Comparison of ENCODE assay signal across 20 cellular contexts in genomic region chr10:21488954-21489446, GRCh38. TPM values are rescaled to one million over a fixed set of nuclear protein-coding genes. Genes with fewer than 3 reads are reported as not detected.
DNase-seq lines count a peak whose midpoint lies in the region; ATAC-seq, FAIRE-seq and TF ChIP-seq lines count a peak whose summit lies in the region.
"Had no signal": no experiment of that assay in that cellular context is flagged by ENCODE, and none has a peak within 500 bp of the region (broad histone marks: within the 10 kb centered on the region; RNA-seq: fewer than 3 reads in every experiment).

No MANE protein-coding gene starts in this region.

- peaks cover 7% of the 10 kb centered on the region; the same call in 1 of the 2 replicates for H3K4me1 ChIP-seq in OCI-LY3 (ENCODE audit: low read length)
- peaks cover 0 to 3% (median under 1%) of the 10 kb centered on the region in 4 experiments; a peak in 6 of 7 replicates for H3K4me1 ChIP-seq in H1 (replicated peaks in 1 of 4; ENCODE audit: control insufficient read depth in 3 of 4, insufficient read depth in 4 of 4, low read length in 3 of 4)
- peaks cover 12% of the 10 kb centered on the region for H3K4me1 ChIP-seq in neural progenitor cell
- H3K4me1 ChIP-seq in sigmoid colon = peaks cover 0 to 2% (median under 1%) of the 10 kb centered on the region in 4 donors
- H3K4me1 ChIP-seq: BE2C had no signal

- H3K4ac ChIP-seq in H1 (replicated peaks; ENCODE audit: insufficient read length, low read depth, low read length) = no peak overlapping the region

- TF ChIP-seq POLR2A in H1 (IDR thresholded peaks at IDR 0.05; ENCODE audit: control extremely low read depth in 1 of 2, low read depth in 2 of 2, low read length in 2 of 2) (no peak), sigmoid colon (IDR thresholded peaks at IDR 0.05) (no peak)

- no peak overlapping the region for H2BK20ac ChIP-seq in H1 (ENCODE audit: low read length)

- H2BK12ac ChIP-seq in H1 (ENCODE audit: low read depth, low read length) = peak overlapping the region; percentile 72; the same call in 1 of the 2 replicates

- no peak overlapping the region for H2AK5ac ChIP-seq in H1 (ENCODE audit: low read depth, low read length)

- H4K20me1 ChIP-seq in OCI-LY3 (ENCODE audit: insufficient read depth, low read length) (no peaks in the 10 kb centered on the region), H1 (replicated peaks in 1 of 2; ENCODE audit: control insufficient read depth in 1 of 2, insufficient read depth in 2 of 2, low read length in 2 of 2) (no peaks in the 10 kb centered on the region), neural progenitor cell (ENCODE audit: low read depth) (no peaks in the 10 kb centered on the region)

- no peak for TF ChIP-seq CTCF in OCI-LY3 (IDR thresholded peaks at IDR 0.05; ENCODE audit: low read depth, low read length)
- no peak for TF ChIP-seq CTCF in H1 (IDR thresholded peaks at IDR 0.05; ENCODE audit: control extremely low read depth in 1 of 3, insufficient read depth in 1 of 3, low read depth in 1 of 3, low read length in 3 of 3)
- no peak for TF ChIP-seq CTCF in neural progenitor cell (IDR thresholded peaks at IDR 0.05)
- no peak for TF ChIP-seq CTCF in sigmoid colon (IDR thresholded peaks at IDR 0.05)

- H3K56ac ChIP-seq in H1 (replicated peaks; ENCODE audit: insufficient read length, low read depth, low read length) = no peak overlapping the region

- no peak overlapping the region for H4K5ac ChIP-seq in H1 (ENCODE audit: insufficient read length, low read depth, low read length)

- H3K79me1 ChIP-seq in H1 (ENCODE audit: low read depth, low read length) = no peaks in the 10 kb centered on the region

- H2BK15ac ChIP-seq in H1 (ENCODE audit: low read length) = no peak overlapping the region

- H3K4me3 Mint-ChIP-seq in neural progenitor cell = peak overlapping the region; percentile 41
- H3K4me3 Mint-ChIP-seq: CD4-positive, alpha-beta memory T cell had no signal

- H2BK5ac ChIP-seq in H1 (ENCODE audit: low read depth, low read length) = no peak overlapping the region

- no peak overlapping the region for H3K23ac ChIP-seq in H1 (ENCODE audit: insufficient read length)

- H3K4me1 Mint-ChIP-seq in neural progenitor cell = peaks cover 41% of the 10 kb centered on the region

- H3F3A ChIP-seq in neural progenitor cell (ENCODE audit: low read depth) = peaks cover 34% of the 10 kb centered on the region

- H3K4me3 ChIP-seq in OCI-LY3 (ENCODE audit: low read length) (no peak overlapping the region), H1 (ENCODE audit: extremely low read depth in 1 of 4, insufficient read depth in 2 of 4, low read depth in 3 of 4, low read length in 4 of 4) (no peak overlapping the region), neural progenitor cell (no peak overlapping the region), sigmoid colon (no peak overlapping the region)
- H3K4me3 ChIP-seq: HAP-1 had no signal

- no peak for TF ChIP-seq RAD21 in H1 (IDR thresholded peaks at IDR 0.05 in 1 of 2, conservative IDR thresholded peaks at IDR 0.05 in 1 of 2; ENCODE audit: low read depth in 2 of 2, low read length in 2 of 2)

- no peak overlapping the region for H3K18ac ChIP-seq in H1 (ENCODE audit: extremely low read depth, low read length)

- intact Hi-C loops in sigmoid colon (cut with DNase I) = no loop called here

- H3K27me3 Mint-ChIP-seq in neural progenitor cell (ENCODE audit: insufficient read depth, low read depth) = no peaks in the 10 kb centered on the region

- peak overlapping the region; percentile 88 for H3K27ac Mint-ChIP-seq in neural progenitor cell
- H3K27ac Mint-ChIP-seq: CD4-positive, alpha-beta memory T cell had no signal

- H3K14ac ChIP-seq in H1 (ENCODE audit: insufficient read length) = no peak overlapping the region

- WGBS in H1 (ENCODE audit: extremely low coverage in 1 of 2, insufficient coverage in 1 of 2, insufficient read length in 1 of 2, insufficient replicate concordance in 2 of 2, low coverage in 1 of 2, low lambda C conversion rate in 2 of 2, missing lambda C conversion rate in 1 of 2), 2 experiments = 92% methylated on average over 5 of the region's 5 CpGs; no CpG with 5 or more reads in 1 of the 2 experiments
- 73% methylated on average over 5 of the region's 5 CpGs for WGBS in sigmoid colon, 2 donors

- H3K27me3 ChIP-seq in OCI-LY3 (ENCODE audit: low read depth, low read length) = no peaks in the 10 kb centered on the region
- no peaks in the 10 kb centered on the region for H3K27me3 ChIP-seq in H1 (replicated peaks in 1 of 4; ENCODE audit: control insufficient read depth in 3 of 4, extremely low read depth in 1 of 4, insufficient read depth in 3 of 4, low read length in 3 of 4)
- no peaks in the 10 kb centered on the region for H3K27me3 ChIP-seq in neural progenitor cell
- H3K27me3 ChIP-seq in sigmoid colon = no peaks in the 10 kb centered on the region
- H3K27me3 ChIP-seq: BE2C had no signal

- H4K91ac ChIP-seq in H1 (replicated peaks; ENCODE audit: insufficient read length, low read length) = no peak overlapping the region

- peaks cover 6% of the 10 kb centered on the region for H3K36me3 Mint-ChIP-seq in neural progenitor cell
- H3K36me3 Mint-ChIP-seq: CD4-positive, alpha-beta memory T cell had no signal

- CTCF ChIA-PET in H1 (lab: Charles Lee; ENCODE audit: partially characterized antibody) = interaction anchor here (0.6 to 0.9 kb wide), 6 partner anchors 11 to 405 kb away, joined by 3 to 5 read pairs (median 3); no protein-coding TSS in a partner anchor

- H2AFZ ChIP-seq in OCI-LY3 (ENCODE audit: low read depth, low read length) (no peak overlapping the region), H1 (ENCODE audit: low read length) (no peak overlapping the region), neural progenitor cell (replicated peaks) (no peak overlapping the region)

- H2BK120ac ChIP-seq in H1 (replicated peaks; ENCODE audit: low read depth, low read length) = no peak overlapping the region

- TF ChIP-seq EP300 in H1 (IDR thresholded peaks at IDR 0.05; ENCODE audit: borderline replicate concordance in 1 of 2, low read depth in 2 of 2, low read length in 2 of 2) = no peak
- TF ChIP-seq EP300 in sigmoid colon (IDR thresholded peaks at IDR 0.05) = no peak

- H3K79me2 ChIP-seq in OCI-LY3 (ENCODE audit: low read length) = no peaks in the 10 kb centered on the region
- peaks cover 0 to 9% of the 10 kb centered on the region in 2 experiments; a peak in 2 of 4 replicates for H3K79me2 ChIP-seq in H1 (ENCODE audit: control insufficient read depth in 1 of 2, insufficient read depth in 2 of 2, low read length in 2 of 2)
- peaks cover 34% of the 10 kb centered on the region for H3K79me2 ChIP-seq in neural progenitor cell (ENCODE audit: low read depth)

- H3K9ac ChIP-seq in OCI-LY3 (ENCODE audit: low read length) (no peak overlapping the region), H1 (replicated peaks in 1 of 4; ENCODE audit: extremely low read depth in 1 of 4, low read depth in 3 of 4, low read length in 3 of 4) (no peak overlapping the region), neural progenitor cell (no peak overlapping the region)
- H3K9ac ChIP-seq: SK-N-SH had no signal

- ATAC-seq in GM19463 (IDR thresholded peaks at IDR 0.05; ENCODE audit: unreplicated experiment) = peak; percentile 57
- ATAC-seq: Right ventricle myocardium inferior had no signal

- no peak overlapping the region for H4K8ac ChIP-seq in H1 (ENCODE audit: extremely low read depth, insufficient read depth, low read length)

- no peak for DNase-seq in H1 (ENCODE audit: low read depth in 1 of 2, low spot score in 2 of 2)
- no peak for DNase-seq in neural progenitor cell (ENCODE audit: low spot score)
- no peak for DNase-seq in HPDE6-E6E7 (ENCODE audit: extremely low spot score)
- no peak for DNase-seq in NCI-H2029 (lab: John Stamatoyannopoulos, UW)
- DNase-seq in NCI-H187 (lab: John Stamatoyannopoulos, UW) = no peak
- DNase-seq in sigmoid colon = no peak
- DNase-seq: BE2C; CD4-positive, alpha-beta memory T cell; DND-41; GDM1; KBM-7; NCI-H1048; NCI-H146; NCI-H2107; SK-N-SH had no signal

- no peak for FAIRE-seq in H1 (lab: Jason Lieb, UNC)
- FAIRE-seq: HTR-8/SVneo had no signal

- H3K23me2 ChIP-seq in H1 (ENCODE audit: low read depth, low read length) = no peaks in the 10 kb centered on the region

- POLR2A ChIA-PET in H1 (lab: Charles Lee; ENCODE audit: partially characterized antibody) = interaction anchor here (1.1 kb wide), 2 partner anchors 38 to 207 kb away, joined by 3 to 4 read pairs; no protein-coding TSS in a partner anchor

- H3K9me3 ChIP-seq in OCI-LY3 (ENCODE audit: insufficient read depth, low read length) (no peaks in the 10 kb centered on the region), H1 (ENCODE audit: insufficient read depth in 2 of 2, low read depth in 1 of 2, low read length in 1 of 2) (no peaks in the 10 kb centered on the region), neural progenitor cell (ENCODE audit: low read depth) (no peaks in the 10 kb centered on the region), sigmoid colon (no peaks in the 10 kb centered on the region)
- H3K9me3 ChIP-seq: BE2C, HAP-1, SK-N-SH had no signal

- H3K27ac ChIP-seq in OCI-LY3 (ENCODE audit: low read length) (no peak overlapping the region), H1 (ENCODE audit: low read depth, low read length) (no peak overlapping the region), neural progenitor cell (peak overlapping the region; percentile 17), sigmoid colon (no peak overlapping the region)

- H3K36me3 ChIP-seq in OCI-LY3 (replicated peaks; ENCODE audit: low read depth, low read length) (no peaks in the 10 kb centered on the region), H1 (ENCODE audit: control insufficient read depth in 2 of 4, insufficient read depth in 4 of 4, low read length in 3 of 4) (peaks cover 0 to 7% (median 0%) of the 10 kb centered on the region in 4 experiments; a peak in 2 of 8 replicates), neural progenitor cell (no peaks in the 10 kb centered on the region), sigmoid colon (no peaks in the 10 kb centered on the region)
- H3K36me3 ChIP-seq: BE2C, HAP-1 had no signal

- H3K4me2 ChIP-seq in OCI-LY3 (ENCODE audit: low read length) (peak overlapping the region; percentile 44), H1 (ENCODE audit: insufficient read depth in 1 of 2, low read depth in 2 of 2, low read length in 2 of 2) (no peak overlapping the region), neural progenitor cell (peak overlapping the region; percentile 15)
- H3K4me2 ChIP-seq: SK-N-SH had no signal

- H3K9me3 Mint-ChIP-seq in neural progenitor cell = peaks cover 1% of the 10 kb centered on the region
- H3K9me3 Mint-ChIP-seq: CD4-positive, alpha-beta memory T cell had no signal

RNA-seq across cellular contexts. Expression of gene SKIDA1, which starts 36.5 kb away (rescaled TPM):
- 8.0 and 8.2 TPM in 2 replicates for total RNA-seq in H1 (2021; fragmentation: NEBNext Ultra II Directional; extraction: Animal tissue kit (Norgen Biotek cat#: 25700))
- polyA plus RNA-seq in H1 (2011; rRNA removed) (1.5 and 2.2 TPM in 2 replicates), sigmoid colon (under 1 TPM in 1 of 3 donors, not detected in 2; 0.10 TPM)
- polyA plus RNA-seq in H1 (2011; cell fraction: cytosol; rRNA removed) = 2.5 TPM
- polyA plus RNA-seq in H1 (2011; cell fraction: nucleus; rRNA removed) = 2.5 TPM
- 4.3 to 6.0 TPM (median 4.5 TPM) in 4 replicates for polyA plus RNA-seq in H1 (2012, experiment 1 of 2)
- polyA plus RNA-seq in H1 (2012, experiment 2 of 2) = 1.7 TPM
- polyA plus RNA-seq in H1 (2013, experiment 1 of 2) = 2.1 TPM
- 1.8 TPM for polyA plus RNA-seq in H1 (2013, experiment 2 of 2)
- 3.4 and 4.2 TPM in 2 replicates for polyA minus RNA-seq in H1 (2011; rRNA and poly(A)+ RNA removed)
- polyA minus RNA-seq in H1 (2011; cell fraction: cytosol; rRNA and poly(A)+ RNA removed) = 5.3 TPM
- 4.9 TPM for polyA minus RNA-seq in H1 (2011; cell fraction: nucleus; rRNA and poly(A)+ RNA removed)
- total RNA-seq in neural progenitor cell (ENCODE audit: low replicate concordance) (123 and 127 TPM in 2 replicates), sigmoid colon (1 to 10 TPM in 3 of 4 donors, under 1 TPM in 1; 0.82 to 4.2 (median 3.4) TPM)

RNA-seq across cellular contexts. Expression of gene MLLT10, which starts 45.0 kb away (rescaled TPM):
- total RNA-seq in H1 (2021; fragmentation: NEBNext Ultra II Directional; extraction: Animal tissue kit (Norgen Biotek cat#: 25700)) = 53.1 and 56.9 TPM in 2 replicates
- 36.1 and 62.1 TPM in 2 replicates for polyA plus RNA-seq in H1 (2011; rRNA removed)
- 51.8 TPM for polyA plus RNA-seq in H1 (2011; cell fraction: cytosol; rRNA removed)
- polyA plus RNA-seq in H1 (2011; cell fraction: nucleus; rRNA removed) = 65.3 TPM
- polyA plus RNA-seq in H1 (2012, experiment 1 of 2) = 34.7 to 47.4 TPM (median 38.7 TPM) in 4 replicates
- polyA plus RNA-seq in H1 (2012, experiment 2 of 2) = 7.2 TPM
- polyA plus RNA-seq in H1 (2013, experiment 1 of 2) = 28.1 TPM
- polyA plus RNA-seq in H1 (2013, experiment 2 of 2) = 31.0 TPM
- 123 and 154 TPM in 2 replicates for polyA minus RNA-seq in H1 (2011; rRNA and poly(A)+ RNA removed)
- polyA minus RNA-seq in H1 (2011; cell fraction: cytosol; rRNA and poly(A)+ RNA removed) = 34.3 TPM
- polyA minus RNA-seq in H1 (2011; cell fraction: nucleus; rRNA and poly(A)+ RNA removed) = 116 TPM
- 55.7 and 61.3 TPM in 2 replicates for total RNA-seq in neural progenitor cell (ENCODE audit: low replicate concordance)
- total RNA-seq in sigmoid colon = 10 to 100 TPM; 36.0 to 53.7 (median 45.1) TPM
- polyA plus RNA-seq in sigmoid colon = 10 to 100 TPM in 2 of 3 donors, 1 to 10 TPM in 1; 8.6 to 16.1 (median 10.2) TPM

Comparison
In these comparisons a context has a peak if more than half of its experiments do, and no peak if none do; other contexts are left out.
1. H3K4me2 ChIP-seq: peak in OCI-LY3 (single experiment) and neural progenitor cell (single experiment); none in H1 (0 of 2).
2. RNA of gene SKIDA1, which starts 36.5 kb away (total RNA-seq): 123 to 127 TPM in neural progenitor cell; 8.0 to 8.2 TPM in H1 and 0.82 to 4.2 TPM in sigmoid colon; every median in the first group is over 10 times any median in the second.